In the genomic region with DNA sequence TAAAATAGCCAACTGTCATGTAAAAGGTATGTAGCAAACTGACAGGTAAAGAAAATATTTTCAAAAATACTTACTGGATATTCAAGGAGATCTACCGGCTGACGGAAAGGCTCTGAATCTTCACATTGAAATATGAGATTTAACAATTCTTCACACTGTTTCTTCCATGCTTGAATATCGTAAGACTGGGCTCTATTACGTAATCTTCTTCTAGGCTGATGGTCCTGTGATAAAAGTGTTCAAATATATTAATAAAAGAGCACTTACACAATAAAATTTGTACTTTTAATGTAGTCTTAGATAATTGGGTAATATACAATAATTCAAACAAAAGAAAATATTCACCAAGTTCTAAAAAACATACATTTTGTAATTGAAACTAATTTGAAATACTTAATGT, we compare ENCODE assay signal across 34 cellular contexts.
"Had no signal": no experiment of that assay in that cellular context is flagged by ENCODE, and none has a peak within 500 bp of the region (broad histone marks: within the 10 kb centered on the region; RNA-seq: fewer than 3 reads in every experiment).

No MANE protein-coding gene starts in this region.

- H3K4me1 Mint-ChIP-seq: activated CD4-positive, alpha-beta T cell treated with anti-CD3 and anti-CD28 coated beads for 36 hours; activated CD4-positive, alpha-beta T cell treated with anti-CD3 and anti-CD28 coated beads, Interleukin-2, amount 10 ng/mL, durations not matched to agents 7 days and 5 days had no signal

- H3K4me1 ChIP-seq: adrenal gland, body of pancreas, breast epithelium, Peyer's patch had no signal

- ATAC-seq: activated CD4-positive, alpha-beta T cell treated with anti-CD3 and anti-CD28 coated beads for 36 hours; activated CD4-positive, CD25-positive, alpha-beta regulatory T cell treated with anti-CD3 and anti-CD28 coated beads, Interleukin-2, amount 50 U/mL, for 24 hours; activated CD8-positive, alpha-beta T cell treated with anti-CD3 and anti-CD28 coated beads, Interleukin-2, amount 10 ng/mL, durations not matched to agents 7 days and 5 days; activated naive CD4-positive, alpha-beta T cell treated with anti-CD3 and anti-CD28 coated beads, Interleukin-2, amount 50 U/mL, for 72 hours; body of pancreas; PC-3; Right ventricle myocardium inferior; WTC11 had no signal

- H3K27me3 ChIP-seq: adrenal gland, body of pancreas, breast epithelium, MG63, Peyer's patch had no signal

- H3K27ac Mint-ChIP-seq: activated CD4-positive, alpha-beta T cell treated with anti-CD3 and anti-CD28 coated beads for 36 hours; activated CD4-positive, alpha-beta T cell treated with anti-CD3 and anti-CD28 coated beads, Interleukin-2, amount 10 ng/mL, durations not matched to agents 7 days and 5 days; activated CD8-positive, alpha-beta T cell treated with anti-CD3 and anti-CD28 coated beads, Interleukin-2, amount 10 ng/mL, durations not matched to agents 7 days and 5 days; activated naive CD4-positive, alpha-beta T cell treated with anti-CD3 and anti-CD28 coated beads for 36 hours; activated T-cell treated with anti-CD3 and anti-CD28 coated beads, Interleukin-2, amount 50 U/mL, for 24 hours; activated T-helper 2 cell treated with anti-CD3 and anti-CD28 coated beads, Interferon-gamma antibody, Interleukin-2, Interleukin-4, amounts not matched to agents 10 μg/mL and 5 μg/mL and 100 μg/mL, durations not matched to agents 14 hours and 24 hours and 36 hours; WTC11 had no signal

- H3K4me3 ChIP-seq: adrenal gland, body of pancreas, breast epithelium, MG63, Peyer's patch, SK-N-MC had no signal

- FAIRE-seq: astrocyte had no signal

- H3K9me3 ChIP-seq: body of pancreas, breast epithelium had no signal

- H3K4me3 Mint-ChIP-seq: activated CD4-positive, alpha-beta T cell treated with anti-CD3 and anti-CD28 coated beads for 36 hours; activated CD4-positive, alpha-beta T cell treated with anti-CD3 and anti-CD28 coated beads, Interleukin-2, amount 10 ng/mL, durations not matched to agents 7 days and 5 days; activated CD8-positive, alpha-beta T cell treated with anti-CD3 and anti-CD28 coated beads, Interleukin-2, amount 10 ng/mL, durations not matched to agents 7 days and 5 days; activated naive CD4-positive, alpha-beta T cell treated with anti-CD3 and anti-CD28 coated beads for 36 hours; activated T-cell treated with anti-CD3 and anti-CD28 coated beads, Interleukin-2, amount 50 U/mL, for 24 hours; WTC11 had no signal

- DNase-seq: activated CD4-positive, alpha-beta T cell treated with anti-CD3 and anti-CD28 coated beads for 36 hours; activated CD4-positive, alpha-beta T cell treated with anti-CD3 and anti-CD28 coated beads, Interleukin-2, amount 10 ng/mL, durations not matched to agents 7 days and 5 days; activated CD4-positive, alpha-beta T cell treated with anti-CD3 and anti-CD28 coated beads, Interleukin-2, amount 50 U/mL, for 48 hours; activated CD8-positive, alpha-beta T cell treated with anti-CD3 and anti-CD28 coated beads, Interleukin-2, amount 10 ng/mL, durations not matched to agents 7 days and 5 days; activated gamma-delta T cell; activated naive CD4-positive, alpha-beta T cell treated with anti-CD3 and anti-CD28 coated beads for 36 hours; activated T-cell treated with anti-CD3 and anti-CD28 coated beads, Interleukin-2, amount 50 U/mL, for 24 hours; adrenal gland; body of pancreas; Kasumi-1; KG1; MG63; NCI-H1092 treated with DMSO at 0.1 percent for 48 hours; NCI-H1417; NCI-H146; NCI-H187; NCI-H2029 treated with DMSO at 0.1 percent for 48 hours; NCI-H2107; NCI-H2171; NCI-H510A; NCI-H526; NCI-H748 treated with DMSO at 0.1 percent for 48 hours; NK-92 treated with Interleukin-12 subunit alpha and Interleukin-12 subunit beta, amount 100 ng/mL, for 24 hours; PC-3; Peyer's patch had no signal

- H3K27ac ChIP-seq: adrenal gland, body of pancreas, breast epithelium, Peyer's patch, RWPE1, SK-N-MC had no signal

- H3K27me3 Mint-ChIP-seq: activated CD4-positive, alpha-beta T cell treated with anti-CD3 and anti-CD28 coated beads for 36 hours; activated CD4-positive, alpha-beta T cell treated with anti-CD3 and anti-CD28 coated beads, Interleukin-2, amount 10 ng/mL, durations not matched to agents 7 days and 5 days; activated T-cell treated with anti-CD3 and anti-CD28 coated beads, Interleukin-2, amount 50 U/mL, for 24 hours had no signal
